ENCODE assay signal across 8 cellular contexts in genomic region chr5:59039296-59040006, GRCh38.
DNase-seq lines count a peak whose midpoint lies in the region.

No MANE protein-coding gene starts in this region.

- in situ Hi-C loops in G401 (cut with HindIII; ENCODE audit: low sequenced_read_pairs) = no loop called here

- H3K4me3 ChIP-seq in MG63 = peak overlapping the region; percentile 62

- no peaks in the 10 kb centered on the region; the same call in 1 of the 2 replicates for H3K27me3 ChIP-seq in MG63

- no peaks in the 10 kb centered on the region for H3K36me3 ChIP-seq in MG63

- DNase-seq in GM03348 (ENCODE audit: low spot score) = peak; percentile 84
- DNase-seq in GOT3 (lab: John Stamatoyannopoulos, UW) = peak; percentile 13
- peak; percentile 80 for DNase-seq in MG63
- peak; percentile 81 for DNase-seq in activated CD4-positive, alpha-beta T cell treated with anti-CD3 and anti-CD28 coated beads for 1 hour
- DNase-seq in cerebellum (ENCODE audit: low spot score) = peak; percentile 20
- peak; percentile 40 for DNase-seq in kidney glomerular epithelial cell (lab: John Stamatoyannopoulos, UW)
- DNase-seq in stimulated activated CD4-positive, alpha-beta T cell treated with anti-CD3 and anti-CD28 coated beads, Interleukin-1b, Interleukin-23, amount 100 ng/mL, for 4 hours (ENCODE audit: low read depth in 2 of 2) = peak; percentile 73 to 78
- DNase-seq in G401 (ENCODE audit: low spot score) = no peak

- H3K9me3 ChIP-seq in MG63 = no peaks in the 10 kb centered on the region
